ENCODE assay signal across 8 cellular contexts in the genomic region with DNA sequence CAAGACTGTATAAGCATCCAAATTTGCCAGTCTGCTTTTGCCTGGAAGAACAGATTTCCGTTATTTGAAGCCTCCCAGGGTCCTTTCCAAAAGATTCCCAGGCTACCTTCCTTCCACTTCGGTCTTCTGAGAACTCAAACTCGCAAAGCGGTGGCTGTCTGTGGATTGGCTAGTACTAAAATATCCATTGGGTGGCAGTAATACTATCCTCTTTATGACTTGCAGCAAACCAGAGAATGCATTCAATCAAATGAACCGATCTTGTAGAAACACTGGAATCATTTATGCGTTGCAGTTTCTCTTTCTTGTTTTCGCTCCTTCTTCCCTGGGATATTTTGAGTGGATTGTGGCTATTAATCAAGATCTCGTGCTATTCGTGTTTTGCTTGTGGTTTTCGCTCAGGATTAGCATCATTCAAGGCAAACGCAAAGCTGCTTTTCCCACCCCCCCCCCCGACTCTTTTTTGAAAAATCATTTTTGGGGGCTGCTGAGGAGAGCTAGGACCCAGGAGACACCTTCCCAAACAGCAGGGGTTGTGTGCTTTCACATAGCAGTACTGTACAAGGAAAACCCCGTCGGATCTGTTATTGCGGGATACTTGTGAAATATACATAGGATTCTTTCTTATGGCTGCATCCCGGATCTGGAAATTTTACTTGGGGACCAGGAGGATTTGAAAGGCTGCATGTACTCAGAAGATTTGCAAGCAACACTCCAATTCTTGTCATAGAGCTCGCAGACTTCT. TPM values are rescaled to one million over a fixed set of nuclear protein-coding genes. Genes with fewer than 3 reads are reported as not detected.
DNase-seq lines count a peak whose midpoint lies in the region; ATAC-seq and TF ChIP-seq lines count a peak whose summit lies in the region.

A gene (plus strand): TSS at position 556 of the 745 bp plus-strand sequence.

- H2BK12ac ChIP-seq in neuronal stem cell (ENCODE audit: low read length): no peak within 1 kb of the TSS

- peaks cover 0 to 22% (median 0%) of the 10 kb centered on the region in 3 experiments for H3K27me3 ChIP-seq in neuronal stem cell (ENCODE audit: control insufficient read depth in 3 of 3, insufficient read depth in 3 of 3, low read depth in 1 of 3, low read length in 3 of 3)

- no peak within 1 kb of the TSS for H3K4ac ChIP-seq in neuronal stem cell (ENCODE audit: low read length)

- H3K4me2 ChIP-seq in neuronal stem cell (ENCODE audit: insufficient read depth, low read length, poor library complexity, severe bottlenecking): peak within 1 kb of the TSS; percentile 40

- H2BK5ac ChIP-seq in neuronal stem cell (ENCODE audit: low read length): no peak within 1 kb of the TSS

- H3K23ac ChIP-seq in neuronal stem cell (ENCODE audit: low read depth, low read length, poor library complexity): no peak within 1 kb of the TSS

- H3K18ac ChIP-seq in neuronal stem cell (ENCODE audit: low read length): no peak within 1 kb of the TSS

- TF ChIP-seq CTCF in C4-2B (conservative IDR thresholded peaks at IDR 0.05) (peak; percentile 54), fibroblast of the aortic adventitia (IDR thresholded peaks at IDR 0.05; ENCODE audit: insufficient read depth, low read length) (no peak)

- DNase-seq in NCI-H748 (lab: John Stamatoyannopoulos, UW; ENCODE audit: unreplicated experiment) (peak; percentile 73), fibroblast of the aortic adventitia (ENCODE audit: low read depth) (peak; percentile 75), neuronal stem cell (ENCODE audit: low spot score) (no peak), CD1c-positive myeloid dendritic cell (ENCODE audit: extremely low spot score) (no peak), GM19240 (ENCODE audit: insufficient read length, low spot score) (no peak), NCI-H2029 (lab: John Stamatoyannopoulos, UW) (no peak)

- H3K4me1 ChIP-seq in neuronal stem cell (ENCODE audit: control insufficient read depth in 2 of 2, insufficient read depth in 1 of 2, low read depth in 1 of 2, low read length in 2 of 2): peaks cover 0 to 4% of the 10 kb centered on the region in 2 donors

- no peak within 1 kb of the TSS for H3K9ac ChIP-seq in neuronal stem cell (ENCODE audit: low read depth, low read length, poor library complexity)

- H3K79me1 ChIP-seq in neuronal stem cell (ENCODE audit: low read depth, low read length): peaks cover 2% of the 10 kb centered on the region

- H4K8ac ChIP-seq in neuronal stem cell (ENCODE audit: low read depth, low read length): no peak within 1 kb of the TSS

- H3K36me3 ChIP-seq in neuronal stem cell (replicated peaks in 1 of 2; ENCODE audit: control insufficient read depth in 2 of 2, insufficient read depth in 2 of 2, low read length in 2 of 2): no peaks in the 10 kb centered on the region

- H3K4me3 ChIP-seq in fibroblast of the aortic adventitia (ENCODE audit: low read depth, low read length): peak within 1 kb of the TSS; percentile 63
- peak within 1 kb of the TSS in 1 of 2 donors; percentile 78 for H3K4me3 ChIP-seq in neuronal stem cell (ENCODE audit: low read length in 2 of 2)

- H4K91ac ChIP-seq in neuronal stem cell (ENCODE audit: low read depth, low read length, poor library complexity): no peak within 1 kb of the TSS

- H2BK120ac ChIP-seq in neuronal stem cell (ENCODE audit: low read depth, low read length): no peak within 1 kb of the TSS

- no peaks in the 10 kb centered on the region for H3K9me3 ChIP-seq in neuronal stem cell (replicated peaks in 1 of 2; ENCODE audit: control insufficient read depth in 2 of 2, insufficient read depth in 1 of 2, low read depth in 1 of 2, low read length in 2 of 2)

- H2AK5ac ChIP-seq in neuronal stem cell (ENCODE audit: low read depth, low read length): no peak within 1 kb of the TSS

- no peak within 1 kb of the TSS for H2AFZ ChIP-seq in neuronal stem cell (ENCODE audit: low read length)

- no peak within 1 kb of the TSS for H2BK15ac ChIP-seq in neuronal stem cell (ENCODE audit: low read length)

- H3K14ac ChIP-seq in neuronal stem cell (ENCODE audit: low read length): no peak within 1 kb of the TSS

- no peak for ATAC-seq in GM18517 (IDR thresholded peaks at IDR 0.05; ENCODE audit: unreplicated experiment)

- peak within 1 kb of the TSS; percentile 20; the same call in 1 of the 2 replicates for H3K27ac ChIP-seq in C4-2B
- peak within 1 kb of the TSS; percentile 73 for H3K27ac ChIP-seq in neuronal stem cell (replicated peaks; ENCODE audit: low read length)

- no CpG with 5 or more reads among the region's 17 CpGs for WGBS in neuronal stem cell (ENCODE audit: extremely low coverage in 2 of 2, insufficient read length in 2 of 2, insufficient replicate concordance in 1 of 2), 2 donors

RNA-seq across cellular contexts. Expression of the gene that starts here (rescaled TPM):
- 6.0 and 7.1 TPM in 2 replicates for total RNA-seq in fibroblast of the aortic adventitia (ENCODE audit: low replicate concordance)
- polyA plus RNA-seq in neuronal stem cell (2013, experiment 1 of 2): 1.4 TPM
- polyA plus RNA-seq in neuronal stem cell (2013, experiment 2 of 2): 1.5 TPM

Comparison
In these comparisons a context has a peak if more than half of its experiments do, and no peak if none do; other contexts are left out.
1. DNase-seq: peak in NCI-H748 (single experiment) and fibroblast of the aortic adventitia (single experiment); none in neuronal stem cell (single experiment), CD1c-positive myeloid dendritic cell (single experiment), GM19240 (single experiment) and NCI-H2029 (single experiment).